In genomic region chr3:57087361-57088092, GRCh38 we compare ENCODE assay signal across 36 cellular contexts. TPM values are rescaled to one million over a fixed set of nuclear protein-coding genes. Genes with fewer than 3 reads are reported as not detected.
"Had no signal": no experiment of that assay in that cellular context is flagged by ENCODE, and none has a peak within 500 bp of the region (broad histone marks: within the 10 kb centered on the region; RNA-seq: fewer than 3 reads in every experiment).

No MANE protein-coding gene starts in this region.

- H3K36me3 ChIP-seq: brain microvascular endothelial cell, esophagus squamous epithelium, gastroesophageal sphincter had no signal

- FAIRE-seq: astrocyte, colon, endometrium, endothelial cell of umbilical vein had no signal

- H3K9me3 Mint-ChIP-seq: activated CD4-positive, alpha-beta T cell treated with anti-CD3 and anti-CD28 coated beads, Interleukin-2, amount 10 ng/mL, durations not matched to agents 7 days and 5 days; activated CD8-positive, alpha-beta T cell treated with anti-CD3 and anti-CD28 coated beads for 36 hours; activated T-cell treated with anti-CD3 and anti-CD28 coated beads, Interleukin-2, amount 50 U/mL, for 4 hours; activated T-helper 17 cell treated with anti-CD3 and anti-CD28 coated beads, Interleukin-2, amount 50 U/mL, for 72 hours; central memory CD8-positive, alpha-beta T cell; effector memory CD8-positive, alpha-beta T cell had no signal

- H3K4me3 ChIP-seq: esophagus squamous epithelium, gastroesophageal sphincter had no signal

- H3K4me1 ChIP-seq: gastroesophageal sphincter had no signal

- H3K27me3 ChIP-seq: brain microvascular endothelial cell, esophagus squamous epithelium, gastroesophageal sphincter had no signal

- H3K27me3 Mint-ChIP-seq: activated naive CD8-positive, alpha-beta T cell had no signal

- H3K36me3 Mint-ChIP-seq: activated naive CD8-positive, alpha-beta T cell had no signal

- H3K4me1 Mint-ChIP-seq: activated CD4-positive, alpha-beta T cell treated with anti-CD3 and anti-CD28 coated beads, Interleukin-2, amount 10 ng/mL, durations not matched to agents 7 days and 5 days; activated T-helper 17 cell treated with anti-CD3 and anti-CD28 coated beads, Interleukin-2, amount 50 U/mL, for 72 hours; central memory CD8-positive, alpha-beta T cell had no signal

- ATAC-seq: activated CD8-positive, alpha-beta T cell treated with anti-CD3 and anti-CD28 coated beads for 36 hours; activated T-cell treated with anti-CD3 and anti-CD28 coated beads, Interleukin-2, amount 50 U/mL, for 4 hours; activated T-helper 17 cell treated with anti-CD3 and anti-CD28 coated beads, Interleukin-2, amount 50 U/mL, for 72 hours; effector memory CD8-positive, alpha-beta T cell; gastroesophageal sphincter had no signal

- DNase-seq: activated CD4-positive, alpha-beta T cell treated with anti-CD3 and anti-CD28 coated beads for 1 hour; activated CD4-positive, alpha-beta T cell treated with anti-CD3 and anti-CD28 coated beads for 4 hours; activated CD4-positive, alpha-beta T cell treated with anti-CD3 and anti-CD28 coated beads, Interleukin-2, amount 10 ng/mL, durations not matched to agents 7 days and 5 days; activated CD4-positive, alpha-beta T cell treated with anti-CD3 and anti-CD28 coated beads, Interleukin-2, amount 50 U/mL, for 48 hours; activated CD8-positive, alpha-beta memory T cell treated with anti-CD3 and anti-CD28 coated beads for 24 hours; activated CD8-positive, alpha-beta T cell treated with anti-CD3 and anti-CD28 coated beads for 36 hours; activated effector memory CD4-positive, alpha-beta T cell treated with Interleukin-2 at 50 U/mL for 16 hours; activated gamma-delta T cell treated with Interleukin-2 at 50 U/mL for 16 hours; activated naive CD4-positive, alpha-beta T cell treated with anti-CD3 and anti-CD28 coated beads, Interleukin-2, amount 50 U/mL, for 16 hours; activated naive CD4-positive, alpha-beta T cell treated with Interleukin-2 at 50 U/mL for 16 hours; activated T-cell treated with anti-CD3 and anti-CD28 coated beads, Interleukin-2, amount 50 U/mL, for 4 hours; amniotic stem cell; anterior cingulate cortex; brain microvascular endothelial cell; cortex of kidney; dermis blood vessel endothelial cell; effector CD4-positive, alpha-beta T cell; effector memory CD8-positive, alpha-beta T cell; esophagus squamous epithelium; foreskin melanocyte; T-helper 2 cell had no signal

- H3K27ac Mint-ChIP-seq: activated CD4-positive, alpha-beta T cell treated with anti-CD3 and anti-CD28 coated beads, Interleukin-2, amount 10 ng/mL, durations not matched to agents 7 days and 5 days; activated CD8-positive, alpha-beta T cell treated with anti-CD3 and anti-CD28 coated beads for 36 hours; activated naive CD8-positive, alpha-beta T cell; activated T-helper 17 cell treated with anti-CD3 and anti-CD28 coated beads, Interleukin-2, amount 50 U/mL, for 72 hours; effector memory CD8-positive, alpha-beta T cell had no signal

- H3K4me3 Mint-ChIP-seq: activated CD4-positive, alpha-beta T cell treated with anti-CD3 and anti-CD28 coated beads, Interleukin-2, amount 10 ng/mL, durations not matched to agents 7 days and 5 days; activated CD8-positive, alpha-beta T cell treated with anti-CD3 and anti-CD28 coated beads for 36 hours; activated naive CD8-positive, alpha-beta T cell; activated T-cell treated with anti-CD3 and anti-CD28 coated beads, Interleukin-2, amount 50 U/mL, for 4 hours; activated T-helper 17 cell treated with anti-CD3 and anti-CD28 coated beads, Interleukin-2, amount 50 U/mL, for 72 hours; central memory CD8-positive, alpha-beta T cell; effector memory CD8-positive, alpha-beta T cell had no signal

- H3K27ac ChIP-seq: brain microvascular endothelial cell, epithelial cell of prostate, esophagus squamous epithelium, gastroesophageal sphincter had no signal

- H3K9me3 ChIP-seq: esophagus squamous epithelium, gastroesophageal sphincter had no signal

RNA-seq across cellular contexts. Expression of gene SPATA12, which starts 27.1 kb away (rescaled TPM):
- total RNA-seq: activated CD4-positive, alpha-beta T cell treated with anti-CD3 and anti-CD28 coated beads, Interleukin-2, amount 10 ng/mL, durations not matched to agents 7 days and 5 days; activated CD8-positive, alpha-beta T cell treated with anti-CD3 and anti-CD28 coated beads for 36 hours; activated T-cell treated with anti-CD3 and anti-CD28 coated beads, Interleukin-2, amount 50 U/mL, for 4 hours; activated T-helper 17 cell treated with anti-CD3 and anti-CD28 coated beads, Interleukin-2, amount 50 U/mL, for 72 hours; astrocyte; bronchial epithelial cell; cardiac septum; cerebellum; endothelial cell of umbilical vein; fibroblast of lung; fibroblast of villous mesenchyme; gastroesophageal sphincter; T-helper 1 cell treated with Interleukin-12 subunit alpha and Interleukin-12 subunit beta and Interleukin-4 antibody, amounts not matched to agents 30 ng/mL and 1 ng/mL, for 36 hours had no signal
- polyA plus RNA-seq: fibroblast of lung had no signal
